Comparison of ENCODE assay signal across 13 cellular contexts in genomic region chrX:63664741-63665140, GRCh38.
A peak's percentile ranks its signal among the peaks of the same experiment; 100 is the strongest.
DNase-seq lines count a peak whose midpoint lies in the region; ATAC-seq and TF ChIP-seq lines count a peak whose summit lies in the region.
"Had no signal": no experiment of that assay in that cellular context is flagged by ENCODE, and none has a peak within 500 bp of the region (broad histone marks: within the 10 kb centered on the region; RNA-seq: fewer than 3 reads in every experiment).

No MANE protein-coding gene starts in this region.

- intact Hi-C loops in ascending aorta (cut with DNase I), result loop anchor here (10.0 kb wide), 1 partner anchor 100 kb away; no protein-coding TSS in a partner anchor

- H3K27me3 ChIP-seq in ascending aorta, result no peaks in the 10 kb centered on the region

- H3K36me3 ChIP-seq in ascending aorta, result peaks cover 2 to 11% of the 10 kb centered on the region in 2 donors

- H3K27ac ChIP-seq in ascending aorta, result peak overlapping the region; percentile 4 to 48
- H3K27ac ChIP-seq: 22Rv1 had no signal

- TF ChIP-seq CTCF in ascending aorta (IDR thresholded peaks at IDR 0.05) (no peak), fibroblast of mammary gland (conservative IDR thresholded peaks at IDR 0.05; ENCODE audit: control insufficient read depth, insufficient read depth, low read depth, low read length) (no peak), GM13976 (IDR thresholded peaks at IDR 0.05; ENCODE audit: borderline replicate concordance, control extremely low read depth, extremely low read depth, insufficient read depth, missing control alignments) (no peak)

- no peak overlapping the region for H3K4me3 ChIP-seq in ascending aorta
- H3K4me3 ChIP-seq in fibroblast of mammary gland (ENCODE audit: control insufficient read depth, low read depth, low read length), result no peak overlapping the region
- H3K4me3 ChIP-seq: GM12878 had no signal

- no peaks in the 10 kb centered on the region for H3K9me3 ChIP-seq in ascending aorta
- H3K9me3 ChIP-seq: Caco-2 had no signal

- DNase-seq in DMS53 (lab: John Stamatoyannopoulos, UW) (peak; percentile 1), DMS53 treated with DMSO at 0.1 percent for 48 hours (lab: John Stamatoyannopoulos, UW; ENCODE audit: unreplicated experiment) (no peak), ascending aorta (ENCODE audit: low spot score in 2 of 2) (no peak), fibroblast of mammary gland (ENCODE audit: low read depth) (peak; percentile 10), GM13976 (ENCODE audit: low spot score) (no peak), H4 (ENCODE audit: low spot score) (no peak)
- no peak for DNase-seq in stimulated activated CD4-positive, alpha-beta T cell treated with anti-CD3 and anti-CD28 coated beads, Interleukin-4, amount 100 ng/mL, for 24 hours
- DNase-seq: Caco-2; CD8-positive, alpha-beta memory T cell had no signal

- ATAC-seq in HG02588 (IDR thresholded peaks at IDR 0.05; ENCODE audit: unreplicated experiment), result no peak
- ATAC-seq: GM12878, HCT116 had no signal

- H3K4me1 ChIP-seq in ascending aorta, result no peaks in the 10 kb centered on the region
- H3K4me1 ChIP-seq: Caco-2 had no signal

- in situ Hi-C loops in GM13976 (cut with MboI; ENCODE audit: low sequenced_read_pairs, unreplicated experiment), result no loop called here

Comparison
In these comparisons a context has a peak if more than half of its experiments do, and no peak if none do; other contexts are left out.
1. DNase-seq: peak in DMS53 (single experiment) and fibroblast of mammary gland (single experiment); none in DMS53 treated with DMSO at 0.1 percent for 48 hours (single experiment), ascending aorta (0 of 2), GM13976 (single experiment), H4 (single experiment) and stimulated activated CD4-positive, alpha-beta T cell treated with anti-CD3 and anti-CD28 coated beads, Interleukin-4, amount 100 ng/mL, for 24 hours (single experiment).